ENCODE assay signal across 31 cellular contexts in genomic region chrX:2469196-2469685, GRCh38.
"Had no signal": no experiment of that assay in that cellular context is flagged by ENCODE, and none has a peak within 500 bp of the region (broad histone marks: within the 10 kb centered on the region; RNA-seq: fewer than 3 reads in every experiment).

No MANE protein-coding gene starts in this region.

- H3K27me3 Mint-ChIP-seq: activated B cell treated with CpG ODN at 0.5 μM for 24 hours; activated CD8-positive, alpha-beta T cell treated with anti-CD3 and anti-CD28 coated beads for 36 hours; activated naive CD4-positive, alpha-beta T cell treated with anti-CD3 and anti-CD28 coated beads, Interleukin-2, amount 50 U/mL, for 24 hours; activated naive CD8-positive, alpha-beta T cell treated with anti-CD3 and anti-CD28 coated beads, Interleukin-2, amount 10 ng/mL, durations not matched to agents 7 days and 5 days; activated T-cell treated with anti-CD3 and anti-CD28 coated beads, Interleukin-2, amount 50 U/mL, for 24 hours; central memory CD8-positive, alpha-beta T cell had no signal

- DNase-seq: activated B cell treated with CpG ODN at 0.5 μM for 24 hours; activated CD4-positive, alpha-beta T cell treated with anti-CD3 and anti-CD28 coated beads for 48 hours; activated CD4-positive, alpha-beta T cell treated with anti-CD3 and anti-CD28 coated beads, Interleukin-2, amount 50 U/mL, for 4 hours; activated CD4-positive, CD25-positive, alpha-beta regulatory T cell treated with anti-CD3 and anti-CD28 coated beads, Interleukin-2, amount 50 U/mL, for 72 hours; activated CD8-positive, alpha-beta T cell treated with anti-CD3 and anti-CD28 coated beads for 36 hours; activated gamma-delta T cell; activated naive CD4-positive, alpha-beta T cell treated with Interleukin-2 at 50 U/mL for 16 hours; activated naive CD8-positive, alpha-beta T cell treated with anti-CD3 and anti-CD28 coated beads, Interleukin-2, amount 10 ng/mL, durations not matched to agents 7 days and 5 days; activated T-cell treated with anti-CD3 and anti-CD28 coated beads, Interleukin-2, amount 50 U/mL, for 24 hours; amygdala; MM.1S; MV-4-11; NCI-H1092; NCI-H146; NCI-H187; NCI-H2081; NCI-H345; NCI-H524 treated with DMSO at 0.1 percent for 48 hours; SHP77; SJCRH30 had no signal

- H3K4me2 ChIP-seq: KMS-11 had no signal

- H3K27ac Mint-ChIP-seq: activated B cell treated with CpG ODN at 0.5 μM for 24 hours; activated CD8-positive, alpha-beta T cell treated with anti-CD3 and anti-CD28 coated beads for 36 hours; activated naive CD4-positive, alpha-beta T cell treated with anti-CD3 and anti-CD28 coated beads, Interleukin-2, amount 50 U/mL, for 24 hours; activated naive CD8-positive, alpha-beta T cell treated with anti-CD3 and anti-CD28 coated beads, Interleukin-2, amount 10 ng/mL, durations not matched to agents 7 days and 5 days; activated T-cell treated with anti-CD3 and anti-CD28 coated beads, Interleukin-2, amount 50 U/mL, for 24 hours; activated T-helper 2 cell treated with anti-CD3 and anti-CD28 coated beads, Interferon-gamma antibody, Interleukin-2, Interleukin-4, amounts not matched to agents 10 μg/mL and 5 μg/mL and 100 μg/mL, durations not matched to agents 14 hours and 24 hours and 36 hours; T-helper 1 cell treated with Interleukin-12 subunit alpha and Interleukin-12 subunit beta and Interleukin-4 antibody, amounts not matched to agents 30 μg/mL and 1 μg/mL, for 36 hours; T-helper 2 cell treated with Interferon-gamma antibody and Interleukin-4, amounts not matched to agents 5 μg/mL and 100 μg/mL, for 36 hours had no signal

- H3K9ac ChIP-seq: KMS-11 had no signal

- H3K4me3 Mint-ChIP-seq: activated B cell treated with CpG ODN at 0.5 μM for 24 hours; activated CD8-positive, alpha-beta T cell treated with anti-CD3 and anti-CD28 coated beads for 36 hours; activated naive CD4-positive, alpha-beta T cell treated with anti-CD3 and anti-CD28 coated beads, Interleukin-2, amount 50 U/mL, for 24 hours; activated naive CD8-positive, alpha-beta T cell treated with anti-CD3 and anti-CD28 coated beads, Interleukin-2, amount 10 ng/mL, durations not matched to agents 7 days and 5 days; activated T-cell treated with anti-CD3 and anti-CD28 coated beads, Interleukin-2, amount 50 U/mL, for 24 hours; central memory CD8-positive, alpha-beta T cell; T-helper 1 cell treated with Interleukin-12 subunit alpha and Interleukin-12 subunit beta and Interleukin-4 antibody, amounts not matched to agents 30 μg/mL and 1 μg/mL, for 36 hours; T-helper 2 cell treated with Interferon-gamma antibody and Interleukin-4, amounts not matched to agents 5 μg/mL and 100 μg/mL, for 36 hours had no signal

- H3K4me3 ChIP-seq: ascending aorta, cardiac muscle cell, SJCRH30, SK-N-MC had no signal

- ATAC-seq: activated CD8-positive, alpha-beta T cell treated with anti-CD3 and anti-CD28 coated beads for 36 hours; Panc1 had no signal

- H3K27ac ChIP-seq: ascending aorta, cardiac muscle cell, KMS-11, SJCRH30, SK-N-MC, VCaP had no signal

- H3K4me1 Mint-ChIP-seq: activated B cell treated with CpG ODN at 0.5 μM for 24 hours had no signal

- H3K9me3 Mint-ChIP-seq: activated naive CD4-positive, alpha-beta T cell treated with anti-CD3 and anti-CD28 coated beads, Interleukin-2, amount 50 U/mL, for 24 hours; central memory CD8-positive, alpha-beta T cell had no signal

- H3K36me3 ChIP-seq: ascending aorta, cardiac muscle cell, SJCRH30 had no signal

- H3K4me1 ChIP-seq: ascending aorta had no signal

- H3K9me3 ChIP-seq: ascending aorta, SJCRH30 had no signal

- H3K27me3 ChIP-seq: ascending aorta, cardiac muscle cell, SJCRH30 had no signal
